13 cellular contexts compared by ENCODE assay signal in genomic region chr1:207876129-207876528, GRCh38. TPM values are rescaled to one million over a fixed set of nuclear protein-coding genes. Genes with fewer than 3 reads are reported as not detected.
A peak's percentile ranks its signal among the peaks of the same experiment; 100 is the strongest.
DNase-seq lines count a peak whose midpoint lies in the region; ATAC-seq and TF ChIP-seq lines count a peak whose summit lies in the region.
"Had no signal": no experiment of that assay in that cellular context is flagged by ENCODE, and none has a peak within 500 bp of the region (broad histone marks: within the 10 kb centered on the region; RNA-seq: fewer than 3 reads in every experiment).

No MANE protein-coding gene starts in this region.

- TF ChIP-seq CTCF in A673 (conservative IDR thresholded peaks at IDR 0.05; ENCODE audit: low read depth, low read length): peak; percentile 32; the same call in 1 of the 2 replicates
- TF ChIP-seq CTCF in GM12865 (IDR thresholded peaks at IDR 0.05; ENCODE audit: insufficient read depth, low read depth, low read length, missing control alignments): peak; percentile 55
- TF ChIP-seq CTCF in OCI-LY1 (IDR thresholded peaks at IDR 0.05; ENCODE audit: low read length): peak; percentile 78
- peak; percentile 41 for TF ChIP-seq CTCF in epithelial cell of proximal tubule (conservative IDR thresholded peaks at IDR 0.05; ENCODE audit: low read depth, low read length)

- BruUV-seq in A673 (replicated peaks; lab: Mats Ljungman, UMichigan): no TSS peak

- H3K9me3 ChIP-seq in A673 (ENCODE audit: low read depth, low read length, poor library complexity, severe bottlenecking) (no peaks in the 10 kb centered on the region), OCI-LY1 (ENCODE audit: low read length) (no peaks in the 10 kb centered on the region)

- H4K20me1 ChIP-seq in OCI-LY1 (ENCODE audit: insufficient read depth, low read length): no peaks in the 10 kb centered on the region

- POLR2A ChIA-PET in A673 (lab: Charles Lee; ENCODE audit: low non-redundant PET): no interaction called here

- H3K9me2 ChIP-seq in OCI-LY1 (ENCODE audit: low read depth, low read length): no peaks in the 10 kb centered on the region

- H3K4me1 ChIP-seq in A673 (ENCODE audit: insufficient read depth, low read length, poor library complexity, severe bottlenecking): no peaks in the 10 kb centered on the region
- H3K4me1 ChIP-seq in OCI-LY1 (ENCODE audit: insufficient read depth, low read length, severe bottlenecking): peaks cover 54% of the 10 kb centered on the region

- no peak for ATAC-seq in GM21360 (IDR thresholded peaks at IDR 0.05; ENCODE audit: unreplicated experiment)
- ATAC-seq: T-cell had no signal

- H3K9ac ChIP-seq in OCI-LY1 (ENCODE audit: low read length): no peak overlapping the region; the same call in 1 of the 2 replicates

- no peaks in the 10 kb centered on the region for H3K36me3 ChIP-seq in A673 (ENCODE audit: insufficient read depth, low read length, poor library complexity, severe bottlenecking)
- no peaks in the 10 kb centered on the region for H3K36me3 ChIP-seq in OCI-LY1 (ENCODE audit: insufficient read depth, low read length)

- no peak overlapping the region for H2AFZ ChIP-seq in OCI-LY1 (ENCODE audit: low read length)

- H3F3A ChIP-seq in OCI-LY1 (ENCODE audit: insufficient read depth, low read length): 0 out of 2 replicates have a peak, but pooled peaks cover 3% of the 10 kb centered on the region

- intact Hi-C loops in A673 (cut with micrococcal nuclease; ENCODE audit: unreplicated experiment): no loop called here

- H3K27ac ChIP-seq in A673 (ENCODE audit: low read depth, low read length, poor library complexity, severe bottlenecking) (no peak overlapping the region), OCI-LY1 (ENCODE audit: low read depth, low read length, poor library complexity, severe bottlenecking) (peak overlapping the region; percentile 17)
- H3K27ac ChIP-seq: epithelial cell of prostate had no signal

- in situ Hi-C loops in ACHN (cut with HindIII; ENCODE audit: low pct_ligation_motif_present, low pct_unique_long_range_greater_than_20kb, low sequenced_read_pairs): no loop called here

- DNase-seq in A673 (ENCODE audit: low spot score): no peak
- DNase-seq in GM12865 (ENCODE audit: low read depth): peak; percentile 54
- DNase-seq in epithelial cell of proximal tubule (ENCODE audit: low read depth): no peak
- no peak for DNase-seq in ACHN
- DNase-seq in stimulated activated CD8-positive, alpha-beta memory T cell treated with anti-CD3 and anti-CD28 coated beads, Interleukin-4, amount 100 ng/mL, for 48 hours: no peak
- DNase-seq in cerebellum (ENCODE audit: low spot score): no peak
- DNase-seq: KG1; NCI-H510A; stimulated activated CD4-positive, alpha-beta T cell treated with anti-CD3 and anti-CD28 coated beads, Interleukin-1b, Interleukin-23, amount 100 ng/mL, for 48 hours; T-cell had no signal

- H3K4me2 ChIP-seq in OCI-LY1 (ENCODE audit: low read length): no peak overlapping the region

- no peaks in the 10 kb centered on the region for H3K79me2 ChIP-seq in OCI-LY1 (ENCODE audit: insufficient read depth, low read length)

- H3K4me3 ChIP-seq in A673 (ENCODE audit: low read depth, low read length, poor library complexity, severe bottlenecking) (no peak overlapping the region), GM12865 (ENCODE audit: low read depth, low read length) (no peak overlapping the region), OCI-LY1 (ENCODE audit: low read depth, low read length, poor library complexity, severe bottlenecking) (no peak overlapping the region), epithelial cell of proximal tubule (ENCODE audit: low read depth, low read length) (no peak overlapping the region)

- CTCF ChIA-PET in A673 (lab: Charles Lee): interaction anchor here (1.1 kb wide), 1 partner anchor 9 kb away, joined by 3 read pairs; no protein-coding TSS in a partner anchor

- peaks cover 11% of the 10 kb centered on the region for H3K27me3 ChIP-seq in A673 (replicated peaks; ENCODE audit: insufficient read depth, low read depth, low read length, poor library complexity)
- H3K27me3 ChIP-seq in OCI-LY1 (ENCODE audit: insufficient read depth, low read length): no peaks in the 10 kb centered on the region

RNA-seq across cellular contexts. Expression of gene CD34, which starts 34.8 kb away (rescaled TPM):
- total RNA-seq in A673 (2021): not detected in 2 replicates
- under 0.01 TPM in 1 of 2 replicates, not detected in the other for total RNA-seq in epithelial cell of proximal tubule
- total RNA-seq in cerebellum: 2.8 TPM
